Comparison of ENCODE assay signal across 1 cellular context in genomic region chr3:155024006-155024638, GRCh38.
TF ChIP-seq lines count a peak whose summit lies in the region.

No MANE protein-coding gene starts in this region.

TF ChIP-seq in WTC11, 78 proteins besides CTCF, POLR2A, EP300 and RAD21 (continued from another document):
- TF ChIP-seq, protein P1, sequence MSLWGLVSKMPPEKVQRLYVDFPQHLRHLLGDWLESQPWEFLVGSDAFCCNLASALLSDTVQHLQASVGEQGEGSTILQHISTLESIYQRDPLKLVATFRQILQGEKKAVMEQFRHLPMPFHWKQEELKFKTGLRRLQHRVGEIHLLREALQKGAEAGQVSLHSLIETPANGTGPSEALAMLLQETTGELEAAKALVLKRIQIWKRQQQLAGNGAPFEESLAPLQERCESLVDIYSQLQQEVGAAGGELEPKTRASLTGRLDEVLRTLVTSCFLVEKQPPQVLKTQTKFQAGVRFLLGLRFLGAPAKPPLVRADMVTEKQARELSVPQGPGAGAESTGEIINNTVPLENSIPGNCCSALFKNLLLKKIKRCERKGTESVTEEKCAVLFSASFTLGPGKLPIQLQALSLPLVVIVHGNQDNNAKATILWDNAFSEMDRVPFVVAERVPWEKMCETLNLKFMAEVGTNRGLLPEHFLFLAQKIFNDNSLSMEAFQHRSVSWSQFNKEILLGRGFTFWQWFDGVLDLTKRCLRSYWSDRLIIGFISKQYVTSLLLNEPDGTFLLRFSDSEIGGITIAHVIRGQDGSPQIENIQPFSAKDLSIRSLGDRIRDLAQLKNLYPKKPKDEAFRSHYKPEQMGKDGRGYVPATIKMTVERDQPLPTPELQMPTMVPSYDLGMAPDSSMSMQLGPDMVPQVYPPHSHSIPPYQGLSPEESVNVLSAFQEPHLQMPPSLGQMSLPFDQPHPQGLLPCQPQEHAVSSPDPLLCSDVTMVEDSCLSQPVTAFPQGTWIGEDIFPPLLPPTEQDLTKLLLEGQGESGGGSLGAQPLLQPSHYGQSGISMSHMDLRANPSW (CRISPR knock-in tag; conservative IDR thresholded peaks at IDR 0.05; ENCODE audit: low read depth): no peak
- TF ChIP-seq RELA (CRISPR knock-in tag; IDR thresholded peaks at IDR 0.05; ENCODE audit: borderline replicate concordance) (no peak), KAT7 (CRISPR knock-in tag; IDR thresholded peaks at IDR 0.05; ENCODE audit: borderline replicate concordance) (no peak), NFATC4 (CRISPR knock-in tag; IDR thresholded peaks at IDR 0.05) (no peak)
